ENCODE assay signal across 1 cellular context in the genomic region with DNA sequence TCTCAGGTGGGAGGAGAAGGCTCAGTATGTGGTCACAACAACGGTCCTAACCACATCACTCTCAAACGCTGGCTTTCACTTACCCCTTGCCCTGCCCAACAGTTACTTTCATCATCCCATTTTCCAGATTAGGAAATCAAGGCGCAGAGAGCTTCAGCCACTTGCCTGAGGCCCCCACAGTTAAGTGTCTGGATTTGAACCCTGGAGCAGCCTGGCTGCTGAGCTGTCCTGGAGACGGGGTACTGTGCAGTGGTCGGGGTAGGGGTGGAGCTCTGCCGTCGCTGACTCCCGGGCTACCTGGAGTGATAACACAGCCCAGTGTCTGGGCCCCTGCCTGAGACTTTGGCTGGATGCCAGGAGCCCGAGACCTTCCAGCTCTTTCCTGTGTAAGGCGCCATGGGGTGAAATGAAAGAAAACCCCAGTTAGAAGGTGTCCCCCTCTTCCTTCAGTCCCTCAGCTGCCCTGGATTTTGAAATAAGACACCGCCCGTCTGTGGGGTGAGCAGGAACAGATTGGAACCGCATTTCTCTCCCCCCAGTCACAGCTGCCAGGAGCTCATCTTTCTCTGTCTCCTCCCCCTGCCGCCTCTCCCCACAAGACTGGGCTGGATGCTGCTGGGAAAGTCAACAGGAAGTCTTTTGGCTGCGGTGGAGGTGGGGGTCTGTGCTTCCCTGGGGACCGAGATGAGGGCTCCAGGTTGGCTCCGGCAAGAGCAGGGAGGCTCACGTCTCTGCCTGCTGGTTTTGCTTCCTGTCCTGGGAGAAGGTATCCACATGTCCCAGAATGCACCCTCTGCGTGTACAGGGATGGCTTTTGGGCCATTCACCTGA.
TF ChIP-seq lines count a peak whose summit lies in the region.

No MANE protein-coding gene starts in this region.

TF ChIP-seq in K562, 482 proteins besides CTCF, POLR2A, EP300 and RAD21 (continued from another document and continues in another):
- TF ChIP-seq SAFB2 (IDR thresholded peaks at IDR 0.05; ENCODE audit: borderline replicate concordance, low read depth, low read length, severe bottlenecking) (no peak), KLF1 (tag; IDR thresholded peaks at IDR 0.05) (no peak), ZNF143 (CRISPR knock-in tag; IDR thresholded peaks at IDR 0.05) (0 out of 2 replicates have a peak, but pooled peaks have one; percentile 51), NR3C1 (CRISPR knock-in tag; IDR thresholded peaks at IDR 0.05) (no peak), ZNF239 (CRISPR knock-in tag; IDR thresholded peaks at IDR 0.05) (no peak), ZBTB43 (CRISPR knock-in tag; IDR thresholded peaks at IDR 0.05) (no peak), CTBP1 (IDR thresholded peaks at IDR 0.05; ENCODE audit: borderline replicate concordance) (peak; percentile 69; the same call in 1 of the 2 replicates), FOXA1 (IDR thresholded peaks at IDR 0.05; ENCODE audit: borderline replicate concordance) (no peak), ZNF384 (IDR thresholded peaks at IDR 0.05; ENCODE audit: low read depth, low read length) (no peak), KHSRP (IDR thresholded peaks at IDR 0.05) (no peak), ZNF184 (CRISPR knock-in tag; IDR thresholded peaks at IDR 0.05) (no peak), ZFPM2 (CRISPR knock-in tag; IDR thresholded peaks at IDR 0.05) (no peak), ATF1 (CRISPR knock-in tag; IDR thresholded peaks at IDR 0.05) (no peak), ATF1 (tag; IDR thresholded peaks at IDR 0.05) (no peak), PRDM10 (IDR thresholded peaks at IDR 0.05; ENCODE audit: partially characterized antibody) (peak; percentile 65)
- TF ChIP-seq, protein P1, sequence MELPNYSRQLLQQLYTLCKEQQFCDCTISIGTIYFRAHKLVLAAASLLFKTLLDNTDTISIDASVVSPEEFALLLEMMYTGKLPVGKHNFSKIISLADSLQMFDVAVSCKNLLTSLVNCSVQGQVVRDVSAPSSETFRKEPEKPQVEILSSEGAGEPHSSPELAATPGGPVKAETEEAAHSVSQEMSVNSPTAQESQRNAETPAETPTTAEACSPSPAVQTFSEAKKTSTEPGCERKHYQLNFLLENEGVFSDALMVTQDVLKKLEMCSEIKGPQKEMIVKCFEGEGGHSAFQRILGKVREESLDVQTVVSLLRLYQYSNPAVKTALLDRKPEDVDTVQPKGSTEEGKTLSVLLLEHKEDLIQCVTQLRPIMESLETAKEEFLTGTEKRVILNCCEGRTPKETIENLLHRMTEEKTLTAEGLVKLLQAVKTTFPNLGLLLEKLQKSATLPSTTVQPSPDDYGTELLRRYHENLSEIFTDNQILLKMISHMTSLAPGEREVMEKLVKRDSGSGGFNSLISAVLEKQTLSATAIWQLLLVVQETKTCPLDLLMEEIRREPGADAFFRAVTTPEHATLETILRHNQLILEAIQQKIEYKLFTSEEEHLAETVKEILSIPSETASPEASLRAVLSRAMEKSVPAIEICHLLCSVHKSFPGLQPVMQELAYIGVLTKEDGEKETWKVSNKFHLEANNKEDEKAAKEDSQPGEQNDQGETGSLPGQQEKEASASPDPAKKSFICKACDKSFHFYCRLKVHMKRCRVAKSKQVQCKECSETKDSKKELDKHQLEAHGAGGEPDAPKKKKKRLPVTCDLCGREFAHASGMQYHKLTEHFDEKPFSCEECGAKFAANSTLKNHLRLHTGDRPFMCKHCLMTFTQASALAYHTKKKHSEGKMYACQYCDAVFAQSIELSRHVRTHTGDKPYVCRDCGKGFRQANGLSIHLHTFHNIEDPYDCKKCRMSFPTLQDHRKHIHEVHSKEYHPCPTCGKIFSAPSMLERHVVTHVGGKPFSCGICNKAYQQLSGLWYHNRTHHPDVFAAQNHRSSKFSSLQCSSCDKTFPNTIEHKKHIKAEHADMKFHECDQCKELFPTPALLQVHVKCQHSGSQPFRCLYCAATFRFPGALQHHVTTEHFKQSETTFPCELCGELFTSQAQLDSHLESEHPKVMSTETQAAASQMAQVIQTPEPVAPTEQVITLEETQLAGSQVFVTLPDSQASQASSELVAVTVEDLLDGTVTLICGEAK (IDR thresholded peaks at IDR 0.05), result no peak
- TF ChIP-seq, protein P1 (CRISPR knock-in tag; IDR thresholded peaks at IDR 0.05), result 0 out of 2 replicates have a peak, but pooled peaks have one; percentile 31
- TF ChIP-seq, protein P2, sequence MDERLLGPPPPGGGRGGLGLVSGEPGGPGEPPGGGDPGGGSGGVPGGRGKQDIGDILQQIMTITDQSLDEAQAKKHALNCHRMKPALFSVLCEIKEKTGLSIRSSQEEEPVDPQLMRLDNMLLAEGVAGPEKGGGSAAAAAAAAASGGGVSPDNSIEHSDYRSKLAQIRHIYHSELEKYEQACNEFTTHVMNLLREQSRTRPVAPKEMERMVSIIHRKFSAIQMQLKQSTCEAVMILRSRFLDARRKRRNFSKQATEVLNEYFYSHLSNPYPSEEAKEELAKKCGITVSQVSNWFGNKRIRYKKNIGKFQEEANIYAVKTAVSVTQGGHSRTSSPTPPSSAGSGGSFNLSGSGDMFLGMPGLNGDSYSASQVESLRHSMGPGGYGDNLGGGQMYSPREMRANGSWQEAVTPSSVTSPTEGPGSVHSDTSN (CRISPR knock-in tag; IDR thresholded peaks at IDR 0.05; ENCODE audit: low read depth), result no peak
- TF ChIP-seq, protein P2 (tag; conservative IDR thresholded peaks at IDR 0.05; ENCODE audit: low read depth), result peak; percentile 24; the same call in 1 of the 2 replicates
- TF ChIP-seq, protein P3, sequence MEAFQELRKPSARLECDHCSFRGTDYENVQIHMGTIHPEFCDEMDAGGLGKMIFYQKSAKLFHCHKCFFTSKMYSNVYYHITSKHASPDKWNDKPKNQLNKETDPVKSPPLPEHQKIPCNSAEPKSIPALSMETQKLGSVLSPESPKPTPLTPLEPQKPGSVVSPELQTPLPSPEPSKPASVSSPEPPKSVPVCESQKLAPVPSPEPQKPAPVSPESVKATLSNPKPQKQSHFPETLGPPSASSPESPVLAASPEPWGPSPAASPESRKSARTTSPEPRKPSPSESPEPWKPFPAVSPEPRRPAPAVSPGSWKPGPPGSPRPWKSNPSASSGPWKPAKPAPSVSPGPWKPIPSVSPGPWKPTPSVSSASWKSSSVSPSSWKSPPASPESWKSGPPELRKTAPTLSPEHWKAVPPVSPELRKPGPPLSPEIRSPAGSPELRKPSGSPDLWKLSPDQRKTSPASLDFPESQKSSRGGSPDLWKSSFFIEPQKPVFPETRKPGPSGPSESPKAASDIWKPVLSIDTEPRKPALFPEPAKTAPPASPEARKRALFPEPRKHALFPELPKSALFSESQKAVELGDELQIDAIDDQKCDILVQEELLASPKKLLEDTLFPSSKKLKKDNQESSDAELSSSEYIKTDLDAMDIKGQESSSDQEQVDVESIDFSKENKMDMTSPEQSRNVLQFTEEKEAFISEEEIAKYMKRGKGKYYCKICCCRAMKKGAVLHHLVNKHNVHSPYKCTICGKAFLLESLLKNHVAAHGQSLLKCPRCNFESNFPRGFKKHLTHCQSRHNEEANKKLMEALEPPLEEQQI (IDR thresholded peaks at IDR 0.05), result no peak
- TF ChIP-seq, protein P4, sequence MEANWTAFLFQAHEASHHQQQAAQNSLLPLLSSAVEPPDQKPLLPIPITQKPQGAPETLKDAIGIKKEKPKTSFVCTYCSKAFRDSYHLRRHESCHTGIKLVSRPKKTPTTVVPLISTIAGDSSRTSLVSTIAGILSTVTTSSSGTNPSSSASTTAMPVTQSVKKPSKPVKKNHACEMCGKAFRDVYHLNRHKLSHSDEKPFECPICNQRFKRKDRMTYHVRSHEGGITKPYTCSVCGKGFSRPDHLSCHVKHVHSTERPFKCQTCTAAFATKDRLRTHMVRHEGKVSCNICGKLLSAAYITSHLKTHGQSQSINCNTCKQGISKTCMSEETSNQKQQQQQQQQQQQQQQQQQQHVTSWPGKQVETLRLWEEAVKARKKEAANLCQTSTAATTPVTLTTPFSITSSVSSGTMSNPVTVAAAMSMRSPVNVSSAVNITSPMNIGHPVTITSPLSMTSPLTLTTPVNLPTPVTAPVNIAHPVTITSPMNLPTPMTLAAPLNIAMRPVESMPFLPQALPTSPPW (CRISPR knock-in tag; IDR thresholded peaks at IDR 0.05), result peak; percentile 64; the same call in 1 of the 2 replicates
